8 cellular contexts compared by ENCODE assay signal in the genomic region with DNA sequence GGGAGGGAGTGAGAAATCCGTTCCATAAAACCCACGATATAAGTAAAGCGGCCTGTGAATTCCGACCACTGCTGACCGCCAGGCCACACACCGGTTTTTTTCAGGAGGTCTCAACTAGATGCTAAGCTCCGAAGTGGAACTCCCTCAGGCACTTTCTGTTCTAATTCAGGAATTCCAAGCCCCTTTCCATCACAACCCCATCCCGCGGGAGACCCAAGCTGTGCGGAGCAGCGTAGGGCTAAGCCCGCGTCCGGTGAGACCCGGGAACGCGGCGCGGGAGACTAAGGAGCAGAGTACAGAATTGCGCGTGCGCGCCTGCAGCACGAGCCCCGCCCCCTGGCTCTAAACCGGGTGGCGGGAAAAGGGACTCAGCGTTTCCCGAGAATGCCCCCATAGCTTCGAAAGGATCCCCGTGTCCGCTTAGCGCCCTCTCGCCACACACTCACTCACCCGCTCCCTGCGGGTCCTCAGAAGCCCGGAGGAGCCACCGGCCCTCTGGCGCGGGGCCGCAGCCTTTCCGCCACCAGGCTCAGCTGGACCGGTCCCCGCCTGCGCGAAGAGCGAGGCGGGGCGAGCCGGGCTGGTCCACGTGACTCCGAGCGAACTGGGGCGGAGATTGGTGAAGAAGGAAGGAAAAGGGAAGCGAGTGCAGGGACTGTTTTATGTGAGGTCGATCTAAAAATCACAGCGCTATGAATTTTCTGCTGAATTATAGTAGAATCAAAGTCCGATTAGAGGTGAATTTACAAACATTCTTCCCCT. TPM values are rescaled to one million over a fixed set of nuclear protein-coding genes. Genes with fewer than 3 reads are reported as not detected.
DNase-seq lines count a peak whose midpoint lies in the region; ATAC-seq and TF ChIP-seq lines count a peak whose summit lies in the region.

A gene with protein sequence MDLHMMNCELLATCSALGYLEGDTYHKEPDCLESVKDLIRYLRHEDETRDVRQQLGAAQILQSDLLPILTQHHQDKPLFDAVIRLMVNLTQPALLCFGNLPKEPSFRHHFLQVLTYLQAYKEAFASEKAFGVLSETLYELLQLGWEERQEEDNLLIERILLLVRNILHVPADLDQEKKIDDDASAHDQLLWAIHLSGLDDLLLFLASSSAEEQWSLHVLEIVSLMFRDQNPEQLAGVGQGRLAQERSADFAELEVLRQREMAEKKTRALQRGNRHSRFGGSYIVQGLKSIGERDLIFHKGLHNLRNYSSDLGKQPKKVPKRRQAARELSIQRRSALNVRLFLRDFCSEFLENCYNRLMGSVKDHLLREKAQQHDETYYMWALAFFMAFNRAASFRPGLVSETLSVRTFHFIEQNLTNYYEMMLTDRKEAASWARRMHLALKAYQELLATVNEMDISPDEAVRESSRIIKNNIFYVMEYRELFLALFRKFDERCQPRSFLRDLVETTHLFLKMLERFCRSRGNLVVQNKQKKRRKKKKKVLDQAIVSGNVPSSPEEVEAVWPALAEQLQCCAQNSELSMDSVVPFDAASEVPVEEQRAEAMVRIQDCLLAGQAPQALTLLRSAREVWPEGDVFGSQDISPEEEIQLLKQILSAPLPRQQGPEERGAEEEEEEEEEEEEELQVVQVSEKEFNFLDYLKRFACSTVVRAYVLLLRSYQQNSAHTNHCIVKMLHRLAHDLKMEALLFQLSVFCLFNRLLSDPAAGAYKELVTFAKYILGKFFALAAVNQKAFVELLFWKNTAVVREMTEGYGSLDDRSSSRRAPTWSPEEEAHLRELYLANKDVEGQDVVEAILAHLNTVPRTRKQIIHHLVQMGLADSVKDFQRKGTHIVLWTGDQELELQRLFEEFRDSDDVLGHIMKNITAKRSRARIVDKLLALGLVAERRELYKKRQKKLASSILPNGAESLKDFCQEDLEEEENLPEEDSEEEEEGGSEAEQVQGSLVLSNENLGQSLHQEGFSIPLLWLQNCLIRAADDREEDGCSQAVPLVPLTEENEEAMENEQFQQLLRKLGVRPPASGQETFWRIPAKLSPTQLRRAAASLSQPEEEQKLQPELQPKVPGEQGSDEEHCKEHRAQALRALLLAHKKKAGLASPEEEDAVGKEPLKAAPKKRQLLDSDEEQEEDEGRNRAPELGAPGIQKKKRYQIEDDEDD (minus strand): TSS at position 567 of the 762 bp plus-strand sequence. CDS start 15,256 bp downstream, outside the sequence.

- no peak within 1 kb of the TSS for H2BK120ac ChIP-seq in H9 (ENCODE audit: low read depth, low read length, poor library complexity, severe bottlenecking)

- H3K14ac ChIP-seq in H9 (ENCODE audit: insufficient read depth, low read length): peak within 1 kb of the TSS; percentile 72

- WGBS in H9 (ENCODE audit: extremely low coverage, insufficient read length, low lambda C conversion rate): no CpG with 5 or more reads among the region's 58 CpGs

- H3K9me3 Mint-ChIP-seq in H9 (peaks cover 9 to 15% of the 10 kb centered on the region in 2 experiments), neural progenitor cell (peaks cover 16% of the 10 kb centered on the region)

- H3K18ac ChIP-seq in H9 (ENCODE audit: insufficient read length, low read depth, low read length): peak within 1 kb of the TSS; percentile 84

- no peak within 1 kb of the TSS; the same call in 1 of the 2 replicates for H3K4ac ChIP-seq in H9 (ENCODE audit: low read depth, low read length)

- H3K23me2 ChIP-seq in H9 (ENCODE audit: insufficient read length, low read depth, low read length, poor library complexity, severe bottlenecking): peaks cover 3% of the 10 kb centered on the region

- H3K79me2 ChIP-seq in H9 (ENCODE audit: insufficient read depth, low read length) (no peaks in the 10 kb centered on the region), MM.1S (ENCODE audit: low read length) (peaks cover 29% of the 10 kb centered on the region), neural progenitor cell (ENCODE audit: low read depth) (peaks cover 45% of the 10 kb centered on the region)

- no peaks in the 10 kb centered on the region for H3K9me2 ChIP-seq in MM.1S (replicated peaks; ENCODE audit: insufficient read depth, low read length)

- H3K27ac ChIP-seq in H9 (ENCODE audit: insufficient read length, low read depth, low read length) (peak within 1 kb of the TSS; percentile 9), MM.1S (ENCODE audit: low read length) (peak within 1 kb of the TSS; percentile 83), SJCRH30 (peak within 1 kb of the TSS; percentile 93), foreskin keratinocyte (peak within 1 kb of the TSS; percentile 74), neural progenitor cell (peak within 1 kb of the TSS; percentile 95)

- H4K20me1 ChIP-seq in H9 (ENCODE audit: control insufficient read depth, insufficient read depth, insufficient read length) (no peaks in the 10 kb centered on the region), MM.1S (ENCODE audit: insufficient read depth, low read length) (no peaks in the 10 kb centered on the region), neural progenitor cell (ENCODE audit: low read depth) (no peaks in the 10 kb centered on the region)

- no peak within 1 kb of the TSS for H4K8ac ChIP-seq in H9 (replicated peaks; ENCODE audit: insufficient read length, low read depth, low read length)

- H2AFZ ChIP-seq in H9 (ENCODE audit: low read length): no peak within 1 kb of the TSS
- H2AFZ ChIP-seq in MM.1S (ENCODE audit: low read length): peak within 1 kb of the TSS; percentile 97
- H2AFZ ChIP-seq in neural progenitor cell (replicated peaks): peak within 1 kb of the TSS; percentile 64

- H3K27me3 ChIP-seq in H9 (ENCODE audit: insufficient read depth, low read length) (no peaks in the 10 kb centered on the region), MM.1S (replicated peaks; ENCODE audit: insufficient read depth, low read length) (no peaks in the 10 kb centered on the region), SJCRH30 (no peaks in the 10 kb centered on the region), foreskin keratinocyte (no peaks in the 10 kb centered on the region), neural progenitor cell (no peaks in the 10 kb centered on the region)

- no peak within 1 kb of the TSS for H4K5ac ChIP-seq in H9 (ENCODE audit: insufficient read length, low read depth, low read length)

- H4K91ac ChIP-seq in H9 (ENCODE audit: insufficient read length, low read depth, low read length): no peak within 1 kb of the TSS

- no peaks in the 10 kb centered on the region for H3K4me1 ChIP-seq in ES-I3 (ENCODE audit: insufficient read depth, low read length)
- peaks cover 4% of the 10 kb centered on the region; the same call in 1 of the 2 replicates for H3K4me1 ChIP-seq in H9 (ENCODE audit: insufficient read depth, low read length)
- H3K4me1 ChIP-seq in MM.1S (ENCODE audit: low read length): 0 out of 2 replicates have a peak, but pooled peaks cover 6% of the 10 kb centered on the region
- H3K4me1 ChIP-seq in SJCRH30: peaks cover 4% of the 10 kb centered on the region
- H3K4me1 ChIP-seq in foreskin keratinocyte: peaks cover 5% of the 10 kb centered on the region
- H3K4me1 ChIP-seq in neural progenitor cell: peaks cover 27% of the 10 kb centered on the region

- no peak within 1 kb of the TSS for H2BK5ac ChIP-seq in H9 (ENCODE audit: insufficient read length, low read length)

- no peak for TF ChIP-seq CTCF in H9 (conservative IDR thresholded peaks at IDR 0.05)
- no peak for TF ChIP-seq CTCF in MM.1S (IDR thresholded peaks at IDR 0.05; ENCODE audit: low read length)
- TF ChIP-seq CTCF in foreskin keratinocyte (conservative IDR thresholded peaks at IDR 0.05): no peak
- TF ChIP-seq CTCF in neural progenitor cell (IDR thresholded peaks at IDR 0.05): no peak

- H3K36me3 ChIP-seq in ES-I3 (ENCODE audit: insufficient read depth, low read length) (peaks cover 5% of the 10 kb centered on the region; the same call in 1 of the 2 replicates), MM.1S (replicated peaks; ENCODE audit: insufficient read depth, low read length) (no peaks in the 10 kb centered on the region), SJCRH30 (no peaks in the 10 kb centered on the region), neural progenitor cell (no peaks in the 10 kb centered on the region)

- peak; percentile 94 for ATAC-seq in foreskin keratinocyte

- H3K4me3 Mint-ChIP-seq in H9 (peak within 1 kb of the TSS; percentile 85 to 86), neural progenitor cell (peak within 1 kb of the TSS; percentile 92)

- H2BK12ac ChIP-seq in H9 (ENCODE audit: insufficient read length, low read depth, low read length): no peak within 1 kb of the TSS

- peak within 1 kb of the TSS; percentile 74 for H3K4me2 ChIP-seq in H9 (ENCODE audit: insufficient read depth, insufficient read length, low read length)
- H3K4me2 ChIP-seq in MM.1S (ENCODE audit: low read depth, low read length): peak within 1 kb of the TSS; percentile 83
- H3K4me2 ChIP-seq in neural progenitor cell: peak within 1 kb of the TSS; percentile 77

- H3K79me1 ChIP-seq in H9 (ENCODE audit: insufficient read depth, low read depth, low read length, poor library complexity, severe bottlenecking): no peaks in the 10 kb centered on the region

- H3K56ac ChIP-seq in H9 (ENCODE audit: insufficient read length, low read depth, low read length): no peak within 1 kb of the TSS

- H2BK20ac ChIP-seq in H9 (ENCODE audit: low read depth, low read length, poor library complexity, severe bottlenecking): no peak within 1 kb of the TSS

- H3K23ac ChIP-seq in H9 (ENCODE audit: insufficient read length, low read depth, low read length): no peak within 1 kb of the TSS

- H3K4me1 Mint-ChIP-seq in H9 (peaks cover 34 to 43% of the 10 kb centered on the region in 2 experiments), neural progenitor cell (peaks cover 25% of the 10 kb centered on the region)

- DNase-seq in H9: peak; percentile 94
- peak; percentile 92 for DNase-seq in MM.1S
- peak; percentile 89 to 92 for DNase-seq in SJCRH30
- peak; percentile 71 for DNase-seq in activated gamma-delta T cell treated with anti-CD3 and anti-CD28 coated beads, Interleukin-2, amount 50 U/mL, for 16 hours (ENCODE audit: low read depth)
- DNase-seq in foreskin keratinocyte: peak; percentile 84 to 86
- DNase-seq in neural progenitor cell (ENCODE audit: low spot score): peak; percentile 95
- peak; percentile 85 for DNase-seq in stromal cell of bone marrow (ENCODE audit: low read depth)

- H3K4me3 ChIP-seq in MM.1S (ENCODE audit: low read length) (peak within 1 kb of the TSS; percentile 93), SJCRH30 (peak within 1 kb of the TSS; percentile 71), neural progenitor cell (peak within 1 kb of the TSS; percentile 57)

- H3K36me3 Mint-ChIP-seq in H9 (ENCODE audit: insufficient read depth in 1 of 3, low read depth in 3 of 3) (peaks cover 20 to 30% (median 23%) of the 10 kb centered on the region in 3 experiments), neural progenitor cell (peaks cover 23% of the 10 kb centered on the region)

- H3K9ac ChIP-seq in ES-I3 (ENCODE audit: low read depth, low read length) (peak within 1 kb of the TSS; percentile 76), H9 (ENCODE audit: extremely low read depth, insufficient read length, low read length) (peak within 1 kb of the TSS; percentile 78), MM.1S (ENCODE audit: low read length) (peak within 1 kb of the TSS; percentile 85), neural progenitor cell (peak within 1 kb of the TSS; percentile 56)

- H3K27ac Mint-ChIP-seq in H9 (peak within 1 kb of the TSS; percentile 95 to 98 (median 97)), neural progenitor cell (peak within 1 kb of the TSS; percentile 98)

- no peak within 1 kb of the TSS for H2AK5ac ChIP-seq in H9 (ENCODE audit: insufficient read length, low read length)

- H3T11ph ChIP-seq in H9 (ENCODE audit: low read length): peak within 1 kb of the TSS; percentile 64

- no peaks in the 10 kb centered on the region for H3F3A ChIP-seq in MM.1S (ENCODE audit: insufficient read depth, low read length)
- peaks cover 37% of the 10 kb centered on the region for H3F3A ChIP-seq in neural progenitor cell (ENCODE audit: low read depth)

- H3K9me3 ChIP-seq in ES-I3 (ENCODE audit: control insufficient read depth, insufficient read depth, low read length) (0 out of 2 replicates have a peak, but pooled peaks cover 9% of the 10 kb centered on the region), H9 (ENCODE audit: control insufficient read depth, low read depth, low read length) (no peaks in the 10 kb centered on the region), MM.1S (replicated peaks; ENCODE audit: insufficient read depth, low read length) (no peaks in the 10 kb centered on the region), SJCRH30 (replicated peaks) (no peaks in the 10 kb centered on the region), neural progenitor cell (ENCODE audit: low read depth) (no peaks in the 10 kb centered on the region)

- no peak within 1 kb of the TSS for H2BK15ac ChIP-seq in H9 (ENCODE audit: low read depth, low read length)

- H3K27me3 Mint-ChIP-seq in H9 (ENCODE audit: low read depth) (peaks cover 1% of the 10 kb centered on the region), neural progenitor cell (ENCODE audit: insufficient read depth, low read depth) (peaks cover 6% of the 10 kb centered on the region)

RNA-seq across cellular contexts. Expression of the gene that starts here (rescaled TPM):
- total RNA-seq in H9 (2021) (64.9 and 68.0 TPM in 2 replicates), foreskin keratinocyte (21.2 and 27.2 TPM in 2 replicates), neural progenitor cell (ENCODE audit: low replicate concordance) (56.3 and 79.1 TPM in 2 replicates)
- total RNA-seq in SJCRH30 (2014; rRNA removed; shearing (Covaris generic)): 32.3 and 36.2 TPM in 2 replicates
- 18.2 and 22.4 TPM in 2 replicates for polyA plus RNA-seq in foreskin keratinocyte

Comparison
In these comparisons a context has a peak if more than half of its experiments do, and no peak if none do; other contexts are left out.
1. Peak in every context shown above with its lines: DNase-seq, ATAC-seq, H3K4me3 ChIP-seq and H3K27ac ChIP-seq.
2. H3K27ac ChIP-seq: peak in every context shown above with its lines; median percentile 95 in neural progenitor cell; 93 in SJCRH30; 83 in MM.1S; 74 in foreskin keratinocyte; 9 in H9.